In the genomic region with DNA sequence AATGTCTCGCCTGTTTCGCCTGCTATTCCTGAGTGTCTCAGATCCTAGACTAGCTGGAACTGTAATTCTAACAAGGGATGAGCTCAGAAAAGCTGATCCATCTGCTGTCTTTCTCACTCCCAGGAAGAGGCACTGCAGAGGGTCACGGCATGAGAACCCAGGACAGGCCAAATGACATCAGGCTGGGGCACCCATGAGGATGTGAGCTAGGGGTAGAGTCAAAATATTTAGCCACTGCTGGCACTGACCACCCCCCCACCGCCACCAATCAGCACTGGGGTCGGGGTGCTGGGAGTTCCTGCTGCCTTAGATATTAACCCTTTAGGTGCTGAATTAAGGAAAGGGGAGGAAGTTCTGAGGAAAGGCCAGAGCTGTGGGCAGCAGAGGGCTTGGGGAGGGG, we compare ENCODE assay signal across 24 cellular contexts.
DNase-seq lines count a peak whose midpoint lies in the region; ATAC-seq and TF ChIP-seq lines count a peak whose summit lies in the region.
"Had no signal": no experiment of that assay in that cellular context is flagged by ENCODE, and none has a peak within 500 bp of the region (broad histone marks: within the 10 kb centered on the region; RNA-seq: fewer than 3 reads in every experiment).

No MANE protein-coding gene starts in this region.

- H3K9ac ChIP-seq in liver (ENCODE audit: low read depth in 1 of 2, low read length in 2 of 2) = no peak overlapping the region
- H3K9ac ChIP-seq: GM23248 had no signal

- H3K36me3 ChIP-seq in Caco-2 (ENCODE audit: control insufficient read depth, insufficient read depth, low read length) (no peaks in the 10 kb centered on the region), WERI-Rb-1 (no peaks in the 10 kb centered on the region), liver (ENCODE audit: control insufficient read depth in 4 of 4, insufficient read depth in 3 of 4, low read depth in 1 of 4, low read length in 3 of 4) (no peaks in the 10 kb centered on the region)
- H3K36me3 ChIP-seq: right atrium auricular region, upper lobe of right lung had no signal

- TF ChIP-seq CTCF in Caco-2 (IDR thresholded peaks at IDR 0.05; ENCODE audit: insufficient read depth in 1 of 2, low read depth in 1 of 2, low read length in 1 of 2, severe bottlenecking in 1 of 2, unreplicated experiment in 1 of 2) (no peak), WERI-Rb-1 (IDR thresholded peaks at IDR 0.05; ENCODE audit: low read depth, low read length) (no peak), liver (IDR thresholded peaks at IDR 0.05; ENCODE audit: low read depth, low read length, missing input control) (no peak)

- ATAC-seq in GM18867 (IDR thresholded peaks at IDR 0.05; ENCODE audit: unreplicated experiment) = no peak
- ATAC-seq: SK-N-SH treated with all-trans-retinoic acid at 6 μM for 48 hours; stimulated activated effector memory CD8-positive, alpha-beta T cell treated with anti-CD3 and anti-CD28 coated beads, Interleukin-12 subunit alpha, Interleukin-12 subunit beta, amount 100 ng/mL, for 72 hours; upper lobe of right lung had no signal

- peak overlapping the region; percentile 43 for H3K27ac Mint-ChIP-seq in Caco-2 (ENCODE audit: unreplicated experiment)
- H3K27ac Mint-ChIP-seq: memory B cell; stimulated activated effector memory CD8-positive, alpha-beta T cell treated with anti-CD3 and anti-CD28 coated beads, Interleukin-12 subunit alpha, Interleukin-12 subunit beta, amount 100 ng/mL, for 72 hours had no signal

- no peaks in the 10 kb centered on the region for H3K9me3 Mint-ChIP-seq in Caco-2 (ENCODE audit: unreplicated experiment)
- H3K9me3 Mint-ChIP-seq: memory B cell; stimulated activated effector memory CD8-positive, alpha-beta T cell treated with anti-CD3 and anti-CD28 coated beads, Interleukin-12 subunit alpha, Interleukin-12 subunit beta, amount 100 ng/mL, for 72 hours had no signal

- no peaks in the 10 kb centered on the region for H3K27me3 Mint-ChIP-seq in Caco-2 (ENCODE audit: insufficient read depth, unreplicated experiment)

- DNase-seq in Caco-2 (no peak), G401 (ENCODE audit: low spot score) (peak; percentile 11), WERI-Rb-1 (peak; percentile 78), NCI-H1436 (lab: John Stamatoyannopoulos, UW) (no peak), GM19238 (ENCODE audit: insufficient read length, low spot score) (no peak)
- DNase-seq: activated CD4-positive, alpha-beta T cell treated with anti-CD3 and anti-CD28 coated beads for 48 hours; activated CD8-positive, alpha-beta memory T cell treated with anti-CD3 and anti-CD28 coated beads for 24 hours; activated gamma-delta T cell; activated T-cell treated with anti-CD3 and anti-CD28 coated beads, Interleukin-2, amount 50 U/mL, for 1 hour; C1 segment of cervical spinal cord; GM23248; NCI-H1105; NCI-H2081 treated with DMSO at 0.1 percent for 48 hours; NCI-H774; OCI-M1; stimulated activated CD4-positive, alpha-beta T cell treated with anti-CD3 and anti-CD28 coated beads, Interleukin-2, amount 100 ng/mL, for 48 hours; substantia nigra; upper lobe of right lung had no signal

- H3K27ac ChIP-seq in WERI-Rb-1 (peak overlapping the region; percentile 86), liver (ENCODE audit: low read depth in 1 of 2, low read length in 2 of 2) (peak overlapping the region; percentile 23 to 53)
- H3K27ac ChIP-seq: GM23248, right atrium auricular region, upper lobe of right lung had no signal

- TF ChIP-seq RAD21 in liver (IDR thresholded peaks at IDR 0.05) = no peak

- in situ Hi-C loops in G401 (cut with HindIII; ENCODE audit: low sequenced_read_pairs) = no loop called here

- H3K9me3 ChIP-seq in Caco-2 (no peaks in the 10 kb centered on the region), WERI-Rb-1 (ENCODE audit: severe bottlenecking) (no peaks in the 10 kb centered on the region), liver (ENCODE audit: control insufficient read depth in 4 of 4, low read length in 3 of 4) (no peaks in the 10 kb centered on the region)
- H3K9me3 ChIP-seq: right atrium auricular region, upper lobe of right lung had no signal

- peaks cover 61% of the 10 kb centered on the region for H3K4me1 Mint-ChIP-seq in Caco-2 (ENCODE audit: low read depth, unreplicated experiment)
- H3K4me1 Mint-ChIP-seq: stimulated activated effector memory CD8-positive, alpha-beta T cell treated with anti-CD3 and anti-CD28 coated beads, Interleukin-12 subunit alpha, Interleukin-12 subunit beta, amount 100 ng/mL, for 72 hours had no signal

- WGBS in liver = 45% methylated on average over 5 of the region's 5 CpGs

- H3K4me3 ChIP-seq in Caco-2 (ENCODE audit: low read depth, low read length) (no peak overlapping the region), WERI-Rb-1 (ENCODE audit: low read depth, low read length) (peak overlapping the region; percentile 22), liver (ENCODE audit: low read depth in 1 of 3, low read length in 3 of 3) (no peak overlapping the region)
- H3K4me3 ChIP-seq: GM23248, right atrium auricular region, upper lobe of right lung had no signal

- no peaks in the 10 kb centered on the region for H3K27me3 ChIP-seq in Caco-2 (replicated peaks; ENCODE audit: control insufficient read depth, insufficient read depth, low read length)
- no peaks in the 10 kb centered on the region for H3K27me3 ChIP-seq in WERI-Rb-1 (ENCODE audit: insufficient read depth, low read depth, severe bottlenecking)
- H3K27me3 ChIP-seq in liver (ENCODE audit: control insufficient read depth in 4 of 4, insufficient read depth in 4 of 4, low read length in 3 of 4) = no peaks in the 10 kb centered on the region
- H3K27me3 ChIP-seq: right atrium auricular region had no signal

- CTCF ChIA-PET in Caco-2 (lab: Charles Lee) = no interaction called here

- intact Hi-C loops in Caco-2 (cut with micrococcal nuclease; ENCODE audit: unreplicated experiment) = loop anchor here (10.0 kb wide), 1 partner anchor 619 kb away; no protein-coding TSS in a partner anchor

- H3K4me3 Mint-ChIP-seq in Caco-2 (ENCODE audit: unreplicated experiment) = no peak overlapping the region
- H3K4me3 Mint-ChIP-seq: memory B cell; stimulated activated effector memory CD8-positive, alpha-beta T cell treated with anti-CD3 and anti-CD28 coated beads, Interleukin-12 subunit alpha, Interleukin-12 subunit beta, amount 100 ng/mL, for 72 hours had no signal

- BruUV-seq in Caco-2 (replicated peaks; lab: Mats Ljungman, UMichigan) = no TSS peak

- H3K4me1 ChIP-seq in Caco-2 (peaks cover 63% of the 10 kb centered on the region), liver (ENCODE audit: control insufficient read depth in 4 of 4, insufficient read depth in 4 of 4, low read length in 3 of 4) (peaks cover 11 to 57% (median 42%) of the 10 kb centered on the region in 4 donors)
- H3K4me1 ChIP-seq: right atrium auricular region had no signal

- POLR2A ChIA-PET in Caco-2 (lab: Charles Lee) = no interaction called here

- H3K36me3 Mint-ChIP-seq in Caco-2 (ENCODE audit: insufficient read depth, unreplicated experiment) = no peaks in the 10 kb centered on the region
- H3K36me3 Mint-ChIP-seq: memory B cell; stimulated activated effector memory CD8-positive, alpha-beta T cell treated with anti-CD3 and anti-CD28 coated beads, Interleukin-12 subunit alpha, Interleukin-12 subunit beta, amount 100 ng/mL, for 72 hours had no signal

TF ChIP-seq in liver, 16 proteins besides CTCF, POLR2A, EP300 and RAD21:
- TF ChIP-seq, protein P1, sequence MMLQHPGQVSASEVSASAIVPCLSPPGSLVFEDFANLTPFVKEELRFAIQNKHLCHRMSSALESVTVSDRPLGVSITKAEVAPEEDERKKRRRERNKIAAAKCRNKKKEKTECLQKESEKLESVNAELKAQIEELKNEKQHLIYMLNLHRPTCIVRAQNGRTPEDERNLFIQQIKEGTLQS (IDR thresholded peaks at IDR 0.05) = no peak
- TF ChIP-seq, protein P2, sequence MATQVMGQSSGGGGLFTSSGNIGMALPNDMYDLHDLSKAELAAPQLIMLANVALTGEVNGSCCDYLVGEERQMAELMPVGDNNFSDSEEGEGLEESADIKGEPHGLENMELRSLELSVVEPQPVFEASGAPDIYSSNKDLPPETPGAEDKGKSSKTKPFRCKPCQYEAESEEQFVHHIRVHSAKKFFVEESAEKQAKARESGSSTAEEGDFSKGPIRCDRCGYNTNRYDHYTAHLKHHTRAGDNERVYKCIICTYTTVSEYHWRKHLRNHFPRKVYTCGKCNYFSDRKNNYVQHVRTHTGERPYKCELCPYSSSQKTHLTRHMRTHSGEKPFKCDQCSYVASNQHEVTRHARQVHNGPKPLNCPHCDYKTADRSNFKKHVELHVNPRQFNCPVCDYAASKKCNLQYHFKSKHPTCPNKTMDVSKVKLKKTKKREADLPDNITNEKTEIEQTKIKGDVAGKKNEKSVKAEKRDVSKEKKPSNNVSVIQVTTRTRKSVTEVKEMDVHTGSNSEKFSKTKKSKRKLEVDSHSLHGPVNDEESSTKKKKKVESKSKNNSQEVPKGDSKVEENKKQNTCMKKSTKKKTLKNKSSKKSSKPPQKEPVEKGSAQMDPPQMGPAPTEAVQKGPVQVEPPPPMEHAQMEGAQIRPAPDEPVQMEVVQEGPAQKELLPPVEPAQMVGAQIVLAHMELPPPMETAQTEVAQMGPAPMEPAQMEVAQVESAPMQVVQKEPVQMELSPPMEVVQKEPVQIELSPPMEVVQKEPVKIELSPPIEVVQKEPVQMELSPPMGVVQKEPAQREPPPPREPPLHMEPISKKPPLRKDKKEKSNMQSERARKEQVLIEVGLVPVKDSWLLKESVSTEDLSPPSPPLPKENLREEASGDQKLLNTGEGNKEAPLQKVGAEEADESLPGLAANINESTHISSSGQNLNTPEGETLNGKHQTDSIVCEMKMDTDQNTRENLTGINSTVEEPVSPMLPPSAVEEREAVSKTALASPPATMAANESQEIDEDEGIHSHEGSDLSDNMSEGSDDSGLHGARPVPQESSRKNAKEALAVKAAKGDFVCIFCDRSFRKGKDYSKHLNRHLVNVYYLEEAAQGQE (IDR thresholded peaks at IDR 0.05) = no peak
- no peak for TF ChIP-seq SP1 (IDR thresholded peaks at IDR 0.05)

Comparison
In these comparisons a context has a peak if more than half of its experiments do, and no peak if none do; other contexts are left out.
1. DNase-seq: peak in G401 (single experiment) and WERI-Rb-1 (single experiment); none in Caco-2 (0 of 2), NCI-H1436 (single experiment) and GM19238 (single experiment).